In the genomic region with DNA sequence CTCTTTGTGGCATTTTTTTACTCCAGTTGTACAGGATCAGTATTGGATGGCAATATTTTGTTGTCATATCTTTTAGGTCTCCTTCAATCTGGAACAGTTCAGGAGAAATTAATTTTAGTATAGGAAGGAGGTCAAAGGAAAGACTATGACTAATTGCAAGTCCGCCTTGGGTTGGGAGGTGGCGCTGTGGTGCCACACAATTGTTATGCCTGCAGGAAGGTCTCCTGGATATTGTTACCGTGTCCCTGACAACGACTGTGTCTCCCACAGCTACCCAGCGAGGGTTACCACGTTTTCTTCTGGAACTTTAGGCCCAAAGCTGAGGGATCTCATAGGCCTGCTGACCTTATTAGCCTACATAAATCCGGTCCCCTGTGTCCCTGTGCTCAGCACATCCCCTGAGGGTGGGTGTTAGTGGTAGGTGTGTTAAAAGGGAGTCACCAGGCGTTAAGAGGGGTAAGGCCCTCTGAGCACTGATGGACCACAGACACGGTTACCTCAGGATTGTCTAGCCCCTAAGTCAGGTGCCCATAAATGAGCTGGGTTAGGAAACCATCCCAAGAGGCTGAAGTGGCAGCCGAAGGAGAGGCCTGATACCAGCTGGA, we compare ENCODE assay signal across 1 cellular context.
TF ChIP-seq lines count a peak whose summit lies in the region.

No MANE protein-coding gene starts in this region.

TF ChIP-seq in HCT116, 20 proteins besides CTCF, POLR2A, EP300 and RAD21 (continued from another document):
- TF ChIP-seq EGR1 (IDR thresholded peaks at IDR 0.05; ENCODE audit: low read depth) (no peak), TCF7L2 (IDR thresholded peaks at IDR 0.05; ENCODE audit: borderline replicate concordance, extremely low read depth, insufficient read depth, insufficient read length) (no peak), SIN3A (IDR thresholded peaks at IDR 0.05; ENCODE audit: low read depth) (no peak), ZFX (IDR thresholded peaks at IDR 0.05) (no peak), FOSL1 (IDR thresholded peaks at IDR 0.05; ENCODE audit: low read depth) (no peak), ZBTB33 (IDR thresholded peaks at IDR 0.05; ENCODE audit: extremely low read depth, insufficient replicate concordance, low read length) (no peak), POLR2AphosphoS5 (IDR thresholded peaks at IDR 0.05; ENCODE audit: low read depth, low read length) (no peak), CEBPB (IDR thresholded peaks at IDR 0.05; ENCODE audit: low read depth) (no peak), JUND (IDR thresholded peaks at IDR 0.05) (no peak), YY1 (IDR thresholded peaks at IDR 0.05; ENCODE audit: extremely low read depth, insufficient replicate concordance, low read depth, low read length) (no peak), SRF (IDR thresholded peaks at IDR 0.05; ENCODE audit: low read depth) (no peak), ELF1 (IDR thresholded peaks at IDR 0.05; ENCODE audit: borderline replicate concordance, low read depth) (no peak)
TF ChIP-seq in HCT116: peak in this region for 0.
